Comparison of ENCODE assay signal across 19 cellular contexts in the genomic region with DNA sequence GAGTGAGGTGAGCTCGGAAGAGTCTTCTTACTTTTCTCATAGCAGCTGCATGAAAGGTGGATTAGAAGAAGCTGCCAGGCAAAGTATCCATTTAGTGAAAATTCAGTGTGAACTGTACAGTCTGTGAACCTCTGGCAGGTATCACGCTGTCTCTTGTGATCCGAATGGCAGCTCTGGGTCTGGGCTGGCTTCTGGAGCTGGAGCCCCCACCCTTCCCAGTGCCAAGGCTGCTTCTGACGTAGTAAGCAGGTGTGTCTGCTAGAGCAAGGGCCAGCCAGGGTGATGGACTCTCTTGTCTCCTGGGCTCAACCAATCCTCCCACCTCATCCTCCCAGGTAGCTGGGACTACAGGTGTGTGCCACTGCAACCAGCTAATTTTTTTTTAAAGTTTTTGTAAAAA. TPM values are rescaled to one million over a fixed set of nuclear protein-coding genes. Genes with fewer than 3 reads are reported as not detected.
A peak's percentile ranks its signal among the peaks of the same experiment; 100 is the strongest.
DNase-seq lines count a peak whose midpoint lies in the region; ATAC-seq, FAIRE-seq and TF ChIP-seq lines count a peak whose summit lies in the region.
"Had no signal": no experiment of that assay in that cellular context is flagged by ENCODE, and none has a peak within 500 bp of the region (broad histone marks: within the 10 kb centered on the region; RNA-seq: fewer than 3 reads in every experiment).

No MANE protein-coding gene starts in this region.

- POLR2A ChIA-PET in HepG2 (lab: Yijun Ruan, JAX) = interaction anchor here (1.1 kb wide), 1 partner anchor 14 kb away, joined by 3 read pairs; a partner anchor contains a TSS

- no peak overlapping the region for H3K4me2 ChIP-seq in HepG2 (ENCODE audit: low read depth, low read length)
- H3K4me2 ChIP-seq: A549 had no signal

- TF ChIP-seq EP300 in HepG2 (IDR thresholded peaks at IDR 0.05; ENCODE audit: low read depth in 2 of 2, low read length in 2 of 2) = no peak
- no peak for TF ChIP-seq EP300 in HepG2 (CRISPR knock-in tag; IDR thresholded peaks at IDR 0.05; ENCODE audit: borderline replicate concordance)
- TF ChIP-seq EP300 in stomach (IDR thresholded peaks at IDR 0.05) = no peak

- H3K36me3 ChIP-seq in HepG2 (replicated peaks in 1 of 2; ENCODE audit: control insufficient read depth in 1 of 2, insufficient read depth in 2 of 2, low read length in 2 of 2) (no peaks in the 10 kb centered on the region), right lobe of liver (no peaks in the 10 kb centered on the region), stomach (no peaks in the 10 kb centered on the region)

- H3K9me3 ChIP-seq in HepG2 (ENCODE audit: low read length) (no peaks in the 10 kb centered on the region), right lobe of liver (no peaks in the 10 kb centered on the region), stomach (no peaks in the 10 kb centered on the region)
- H3K9me3 ChIP-seq: A549 had no signal

- ATAC-seq in HepG2 (no peak), right lobe of liver (no peak), GM21576 (IDR thresholded peaks at IDR 0.05; ENCODE audit: unreplicated experiment) (no peak)
- ATAC-seq: CD8-positive, alpha-beta T cell had no signal

- H3K9ac ChIP-seq in HepG2 (ENCODE audit: insufficient read depth, low read depth, low read length) = no peak overlapping the region

- no TSS peak for BruUV-seq in HepG2 (replicated peaks; lab: Mats Ljungman, UMichigan)

- 64% methylated on average over 4 of the region's 4 CpGs for WGBS in HepG2 (ENCODE audit: low lambda C conversion rate)
- no CpG with 5 or more reads among the region's 4 CpGs for WGBS in right lobe of liver (ENCODE audit: insufficient coverage, low coverage, low lambda C conversion rate, missing lambda C conversion rate)
- 71 to 81% (median 78%) methylated on average over 4 of the region's 4 CpGs for WGBS in stomach, 5 donors

- H3K4me1 ChIP-seq in HepG2 (ENCODE audit: insufficient read depth, low read length) (peaks cover 45% of the 10 kb centered on the region), right lobe of liver (no peaks in the 10 kb centered on the region), stomach (peaks cover 11 to 35% (median 22%) of the 10 kb centered on the region in 4 donors)

- in situ Hi-C loops in HepG2 (cut with HindIII; ENCODE audit: extremely low pct_ligation_motif_present, low pct_unique_long_range_greater_than_20kb) = no loop called here

- CTCF ChIA-PET in HepG2 (lab: Yijun Ruan, JAX; ENCODE audit: low intra/inter-chr PET ratio, low total read pairs) = no interaction called here

- no peak for DNase-seq in HepG2 (ENCODE audit: low spot score)
- no peak for DNase-seq in right lobe of liver
- DNase-seq in coronary artery (ENCODE audit: low spot score) = peak; percentile 45
- DNase-seq in posterior vena cava (ENCODE audit: low spot score) = peak; percentile 38
- peak; percentile 17 for DNase-seq in stomach
- DNase-seq in effector CD4-positive, alpha-beta T cell = no peak
- DNase-seq in kidney tubule cell (ENCODE audit: low spot score) = no peak
- DNase-seq: CD8-positive, alpha-beta T cell; COR-L47; DND-41; GDM1; IMR-90 had no signal

- H3K27me3 ChIP-seq in HepG2 (ENCODE audit: control insufficient read depth in 1 of 2, insufficient read depth in 2 of 2, low read length in 2 of 2) (peaks cover 2 to 56% of the 10 kb centered on the region in 2 experiments; a peak in 4 of 5 replicates), right lobe of liver (no peaks in the 10 kb centered on the region), stomach (peaks cover 0 to 6% (median 0%) of the 10 kb centered on the region in 3 donors)

- H3K4me3 ChIP-seq in HepG2 (replicated peaks in 1 of 3; ENCODE audit: insufficient read depth in 1 of 3, low read depth in 2 of 3, low read length in 3 of 3) = no peak overlapping the region
- no peak overlapping the region for H3K4me3 ChIP-seq in right lobe of liver
- H3K4me3 ChIP-seq in coronary artery = no peak overlapping the region
- H3K4me3 ChIP-seq in stomach = no peak overlapping the region
- H3K4me3 ChIP-seq: A549 had no signal

- TF ChIP-seq CTCF in HepG2 (CRISPR knock-in tag; IDR thresholded peaks at IDR 0.05) = no peak
- no peak for TF ChIP-seq CTCF in right lobe of liver (IDR thresholded peaks at IDR 0.05)
- TF ChIP-seq CTCF in coronary artery (IDR thresholded peaks at IDR 0.05) = no peak
- TF ChIP-seq CTCF in stomach (IDR thresholded peaks at IDR 0.05) = no peak

- TF ChIP-seq RAD21 in HepG2 (CRISPR knock-in tag; IDR thresholded peaks at IDR 0.05) = no peak

- no peak overlapping the region for H2AFZ ChIP-seq in HepG2 (ENCODE audit: low read length)

- no peaks in the 10 kb centered on the region for H4K20me1 ChIP-seq in HepG2 (ENCODE audit: insufficient read depth, low read length)

- no peak for FAIRE-seq in HepG2 (lab: Jason Lieb, UNC)
- FAIRE-seq: A549, GM12892 had no signal

- no peak overlapping the region for H3K27ac ChIP-seq in HepG2 (ENCODE audit: extremely low read length, insufficient read depth, low read length)
- H3K27ac ChIP-seq in right lobe of liver = no peak overlapping the region
- H3K27ac ChIP-seq in coronary artery = no peak overlapping the region
- no peak overlapping the region for H3K27ac ChIP-seq in stomach
- H3K27ac ChIP-seq: A549 had no signal

- H3K79me2 ChIP-seq in HepG2 (ENCODE audit: insufficient read depth, low read length) = no peaks in the 10 kb centered on the region

- intact Hi-C loops in HepG2 (cut with micrococcal nuclease; ENCODE audit: unreplicated experiment) (loop anchor here (5.0 to 10.0 kb wide), 2 partner anchors 99 to 262 kb away; no protein-coding TSS in a partner anchor), right lobe of liver (cut with DNase I) (no loop called here), posterior vena cava (cut with DNase I) (loop anchor here in 1 of 2 donors (5.0 kb wide), 1 partner anchor 352 kb away; no protein-coding TSS in a partner anchor), stomach (cut with DNase I; ENCODE audit: low total_unique reads) (no loop called here)

- TF ChIP-seq POLR2A in HepG2 (IDR thresholded peaks at IDR 0.05; ENCODE audit: insufficient read depth in 1 of 2, low read depth in 2 of 2, low read length in 2 of 2) (no peak), right lobe of liver (IDR thresholded peaks at IDR 0.05) (no peak), stomach (IDR thresholded peaks at IDR 0.05) (no peak)

TF ChIP-seq in HepG2, 621 proteins besides CTCF, POLR2A, EP300 and RAD21:
- TF ChIP-seq RXRA (CRISPR knock-in tag; IDR thresholded peaks at IDR 0.05) = 0 out of 2 replicates have a peak, but pooled peaks have one; percentile 3
- TF ChIP-seq REPIN1 (CRISPR knock-in tag; IDR thresholded peaks at IDR 0.05; ENCODE audit: borderline replicate concordance, low read depth) = no peak
TF ChIP-seq in HepG2: peak in this region for 1.

RNA-seq across cellular contexts. Expression of a gene that starts 14.0 kb away (rescaled TPM):
- not detected in 2 replicates for total RNA-seq in HepG2 (2016; rRNA removed; fragmentation: Illumina TruSeq; extraction: Trizol)
- total RNA-seq in HepG2 (2016; cell fraction: cytosol; rRNA removed; fragmentation: Illumina TruSeq; extraction: Trizol; ENCODE audit: low read depth) = not detected in 2 replicates
- not detected in 2 replicates for total RNA-seq in HepG2 (2016; cell fraction: insoluble cytoplasmic fraction; rRNA removed; fragmentation: Illumina TruSeq; extraction: Trizol)
- total RNA-seq in HepG2 (2016; cell fraction: membrane; rRNA removed; fragmentation: Illumina TruSeq; extraction: Trizol) = not detected in 2 replicates
- not detected in 2 replicates for total RNA-seq in HepG2 (2016; cell fraction: nucleus; rRNA removed; fragmentation: Illumina TruSeq; extraction: Trizol)
- not detected in 2 replicates for polyA plus RNA-seq in HepG2 (2011; rRNA removed)
- polyA plus RNA-seq in HepG2 (2011; cell fraction: cytosol; rRNA removed) = not detected in 2 replicates
- not detected in 2 replicates for polyA plus RNA-seq in HepG2 (2011; cell fraction: nucleus; rRNA removed)
- not detected in 2 replicates for polyA plus RNA-seq in HepG2 (2012)
- not detected in 2 replicates for polyA plus RNA-seq in HepG2 (2016; cell fraction: cytosol; fragmentation: Illumina TruSeq; extraction: Trizol; ENCODE audit: low read depth)
- not detected in 2 replicates for polyA plus RNA-seq in HepG2 (2016; cell fraction: insoluble cytoplasmic fraction; fragmentation: Illumina TruSeq; extraction: Trizol; ENCODE audit: low read depth)
- not detected in 2 replicates for polyA plus RNA-seq in HepG2 (2016; cell fraction: membrane; fragmentation: Illumina TruSeq; extraction: Trizol; ENCODE audit: low read depth)
- not detected in 2 replicates for polyA plus RNA-seq in HepG2 (2016; cell fraction: nucleus; fragmentation: Illumina TruSeq; extraction: Trizol; ENCODE audit: insufficient read depth, low read depth)
- not detected in 2 replicates for polyA minus RNA-seq in HepG2 (2011; rRNA and poly(A)+ RNA removed; ENCODE audit: low replicate concordance)
- not detected in 2 replicates for polyA minus RNA-seq in HepG2 (2011; cell fraction: cytosol; rRNA and poly(A)+ RNA removed)
- polyA minus RNA-seq in HepG2 (2011; cell fraction: nucleus; rRNA and poly(A)+ RNA removed) = not detected in 2 replicates
- not detected for total RNA-seq in right lobe of liver
- not detected for total RNA-seq in posterior vena cava
- not detected for total RNA-seq in stomach
- polyA plus RNA-seq in stomach = not detected
- total RNA-seq: CD8-positive, alpha-beta T cell; H4; IMR-90 had no signal
- polyA plus RNA-seq: A549, AG04450, BJ, CD14-positive monocyte, IMR-90 had no signal

Comparison
In these comparisons a context has a peak if more than half of its experiments do, and no peak if none do; other contexts are left out.
1. DNase-seq: peak in coronary artery (single experiment), posterior vena cava (single experiment) and stomach (single experiment); none in HepG2 (single experiment), right lobe of liver (0 of 3), effector CD4-positive, alpha-beta T cell (single experiment) and kidney tubule cell (single experiment).